In genomic region chr11:30314625-30315024, GRCh38 we compare ENCODE assay signal across 7 cellular contexts. TPM values are rescaled to one million over a fixed set of nuclear protein-coding genes. Genes with fewer than 3 reads are reported as not detected.
DNase-seq lines count a peak whose midpoint lies in the region; ATAC-seq and TF ChIP-seq lines count a peak whose summit lies in the region.

No MANE protein-coding gene starts in this region.

- H3K36me3 ChIP-seq in GM06990 (ENCODE audit: control insufficient read depth, insufficient read depth, low read length) (no peaks in the 10 kb centered on the region), osteoblast (ENCODE audit: insufficient read depth, low read length) (no peaks in the 10 kb centered on the region)

- no peaks in the 10 kb centered on the region for H4K20me1 ChIP-seq in osteoblast (ENCODE audit: insufficient read depth, low read length)

- no peak for DNase-seq in GM06990 (ENCODE audit: extremely low read depth, insufficient read length)
- DNase-seq in NB4 (ENCODE audit: low read depth) = no peak
- no peak for DNase-seq in dorsolateral prefrontal cortex
- no peak for DNase-seq in osteoblast (ENCODE audit: insufficient read length, low spot score, missing footprints)
- no peak for DNase-seq in stimulated activated naive CD4-positive, alpha-beta T cell treated with Interleukin-2 at 50 U/mL for 16 hours (lab: John Stamatoyannopoulos, UW)
- no peak for DNase-seq in COLO829 (ENCODE audit: low spot score)
- DNase-seq in activated T-cell treated with anti-CD3 and anti-CD28 coated beads, Interleukin-2, amount 50 U/mL, for 4 hours = no peak

- TF ChIP-seq CTCF in GM06990 (IDR thresholded peaks at IDR 0.05; ENCODE audit: insufficient read depth, low read length, poor library complexity, severe bottlenecking) (peak; percentile 59), NB4 (IDR thresholded peaks at IDR 0.05; ENCODE audit: low read depth, low read length) (peak; percentile 25), dorsolateral prefrontal cortex (IDR thresholded peaks at IDR 0.05 in 54 of 56, conservative IDR thresholded peaks at IDR 0.05 in 2 of 56; ENCODE audit: low read depth in 1 of 56, partially characterized antibody in 56 of 56) (peak in 53 of 56 donors; percentile 19 to 67 (median 49)), osteoblast (IDR thresholded peaks at IDR 0.05; ENCODE audit: extremely low read depth, low read depth, low read length) (peak; percentile 49)

- TF ChIP-seq POLR2A in NB4 (IDR thresholded peaks at IDR 0.05; ENCODE audit: extremely low read depth, insufficient read length) = no peak

- no peak overlapping the region for H3K4me2 ChIP-seq in osteoblast (ENCODE audit: insufficient read depth, low read length)

- no peak for ATAC-seq in activated T-cell treated with anti-CD3 and anti-CD28 coated beads, Interleukin-2, amount 50 U/mL, for 4 hours

- no peaks in the 10 kb centered on the region for H3K4me1 ChIP-seq in osteoblast (ENCODE audit: insufficient read depth, low read length)

- H3K4me3 Mint-ChIP-seq in activated T-cell treated with anti-CD3 and anti-CD28 coated beads, Interleukin-2, amount 50 U/mL, for 4 hours = no peak overlapping the region

- H3K9me3 Mint-ChIP-seq in activated T-cell treated with anti-CD3 and anti-CD28 coated beads, Interleukin-2, amount 50 U/mL, for 4 hours = peaks cover 6% of the 10 kb centered on the region

- peaks cover 5% of the 10 kb centered on the region for H3K4me1 Mint-ChIP-seq in activated T-cell treated with anti-CD3 and anti-CD28 coated beads, Interleukin-2, amount 50 U/mL, for 4 hours (ENCODE audit: low read depth)

- H3K9me3 ChIP-seq in osteoblast (ENCODE audit: low read depth, low read length) = no peaks in the 10 kb centered on the region

- no peaks in the 10 kb centered on the region for H3K79me2 ChIP-seq in osteoblast (ENCODE audit: insufficient read depth, low read length)

- no peak overlapping the region for H2AFZ ChIP-seq in osteoblast (ENCODE audit: low read length)

- H3K4me3 ChIP-seq in GM06990 (replicated peaks; ENCODE audit: low read depth, low read length) (no peak overlapping the region), NB4 (ENCODE audit: low read depth, low read length) (no peak overlapping the region), dorsolateral prefrontal cortex (no peak overlapping the region), osteoblast (ENCODE audit: insufficient read depth, low read length) (no peak overlapping the region)

- no peaks in the 10 kb centered on the region for H3K36me3 Mint-ChIP-seq in activated T-cell treated with anti-CD3 and anti-CD28 coated beads, Interleukin-2, amount 50 U/mL, for 4 hours (ENCODE audit: insufficient read depth)

- peaks cover 21% of the 10 kb centered on the region for H3K27me3 Mint-ChIP-seq in activated T-cell treated with anti-CD3 and anti-CD28 coated beads, Interleukin-2, amount 50 U/mL, for 4 hours (ENCODE audit: low read depth)

- intact Hi-C loops in dorsolateral prefrontal cortex (cut with DNase I) = loop anchor here in 1 of 2 donors (10.0 kb wide), 1 partner anchor 870 kb away; no protein-coding TSS in a partner anchor

- H3K27me3 ChIP-seq in GM06990 (replicated peaks; ENCODE audit: control insufficient read depth, insufficient read depth, low read length) = no peaks in the 10 kb centered on the region
- H3K27me3 ChIP-seq in dorsolateral prefrontal cortex = peaks cover 0 to 13% (median 0%) of the 10 kb centered on the region in 45 donors
- no peaks in the 10 kb centered on the region for H3K27me3 ChIP-seq in osteoblast (ENCODE audit: insufficient read depth, low read length)

- H3K27ac ChIP-seq in dorsolateral prefrontal cortex = no peak overlapping the region
- H3K27ac ChIP-seq in osteoblast (ENCODE audit: low read depth, low read length) = no peak overlapping the region

RNA-seq across cellular contexts. Expression of gene ARL14EP, which starts 8.3 kb away (rescaled TPM):
- total RNA-seq in dorsolateral prefrontal cortex (10 to 100 TPM; 22.2 to 62.4 (median 37.3) TPM), osteoblast (29.7 and 48.0 TPM in 2 replicates)
- 10 to 100 TPM; 25.4 to 32.5 (median 30.8) TPM for total RNA-seq in activated T-cell treated with anti-CD3 and anti-CD28 coated beads, Interleukin-2, amount 50 U/mL, for 4 hours
